ENCODE assay signal across 11 cellular contexts in the genomic region with DNA sequence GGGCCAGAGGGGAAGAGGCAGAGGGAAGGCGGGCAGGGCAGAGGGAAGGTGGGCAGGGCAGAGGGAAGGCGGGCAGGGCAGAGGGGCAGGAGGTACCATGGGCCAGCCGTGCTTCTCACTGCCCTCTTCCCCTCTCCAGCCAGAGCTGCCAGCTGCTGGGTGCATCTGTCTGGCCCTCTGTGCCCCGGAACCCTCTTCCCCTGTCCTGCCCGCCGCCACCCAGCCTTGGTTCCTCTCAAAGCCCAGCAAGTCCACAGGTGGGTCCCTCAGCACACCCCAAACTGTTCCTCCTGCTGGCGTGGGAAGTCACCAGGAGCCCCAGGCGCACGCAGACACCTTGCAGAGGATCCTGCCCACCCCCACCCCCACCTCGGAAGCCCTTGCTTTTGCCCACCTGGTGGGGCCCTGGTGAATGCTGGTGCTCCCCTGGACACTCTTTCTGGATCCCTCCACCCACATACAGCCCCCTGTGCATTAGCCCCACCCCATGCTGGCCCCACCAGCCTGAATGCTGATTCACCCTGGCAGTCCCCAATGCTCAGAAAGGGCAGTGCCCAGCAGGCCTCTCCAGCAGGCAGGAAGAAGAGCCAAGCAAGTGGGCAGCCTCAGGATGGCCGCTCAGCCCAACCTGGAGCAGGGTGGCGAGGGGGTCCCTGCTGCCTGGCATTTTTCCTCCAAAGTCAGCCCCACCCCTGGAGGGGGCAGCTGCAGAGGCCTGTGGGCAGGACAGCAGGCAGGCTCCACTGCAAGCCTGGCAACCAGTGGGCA. TPM values are rescaled to one million over a fixed set of nuclear protein-coding genes. Genes with fewer than 3 reads are reported as not detected.
DNase-seq lines count a peak whose midpoint lies in the region; ATAC-seq, FAIRE-seq and TF ChIP-seq lines count a peak whose summit lies in the region.
"Had no signal": no experiment of that assay in that cellular context is flagged by ENCODE, and none has a peak within 500 bp of the region (broad histone marks: within the 10 kb centered on the region; RNA-seq: fewer than 3 reads in every experiment).

No MANE protein-coding gene starts in this region.

- peaks cover 2% of the 10 kb centered on the region for H3K27me3 Mint-ChIP-seq in IgD-negative memory B cell
- H3K27me3 Mint-ChIP-seq: activated naive CD8-positive, alpha-beta T cell treated with anti-CD3 and anti-CD28 coated beads, Interleukin-2, amount 50 U/mL, for 24 hours had no signal

- POLR2A ChIA-PET in HepG2 (lab: Yijun Ruan, JAX) = no interaction called here

- H3K79me2 ChIP-seq in HepG2 (ENCODE audit: insufficient read depth, low read length) = no peaks in the 10 kb centered on the region

- H3K9me3 ChIP-seq in adipocyte (ENCODE audit: control insufficient read depth, low read length) = no peaks in the 10 kb centered on the region
- no peaks in the 10 kb centered on the region for H3K9me3 ChIP-seq in HepG2 (ENCODE audit: low read length)
- H3K9me3 ChIP-seq in small intestine (ENCODE audit: control insufficient read depth, low read depth) = no peaks in the 10 kb centered on the region

- H3K4me3 ChIP-seq in adipocyte (ENCODE audit: low read length) = peak overlapping the region; percentile 71
- peak overlapping the region in 1 of 3 experiments; percentile 75; a peak in 1 of 6 replicates for H3K4me3 ChIP-seq in HepG2 (replicated peaks in 1 of 3; ENCODE audit: insufficient read depth in 1 of 3, low read depth in 2 of 3, low read length in 3 of 3)
- no peak overlapping the region for H3K4me3 ChIP-seq in small intestine (ENCODE audit: low read depth in 1 of 2, low read length in 2 of 2)

- no peak for TF ChIP-seq RAD21 in HepG2 (CRISPR knock-in tag; IDR thresholded peaks at IDR 0.05)

- H3K36me3 Mint-ChIP-seq in IgD-negative memory B cell = no peaks in the 10 kb centered on the region

- no peak for ATAC-seq in HepG2
- no peak for ATAC-seq in HG02798 (IDR thresholded peaks at IDR 0.05; ENCODE audit: poor library complexity, unreplicated experiment)
- ATAC-seq: activated naive CD8-positive, alpha-beta T cell treated with anti-CD3 and anti-CD28 coated beads, Interleukin-2, amount 50 U/mL, for 24 hours had no signal

- in situ Hi-C loops in HepG2 (cut with HindIII; ENCODE audit: extremely low pct_ligation_motif_present, low pct_unique_long_range_greater_than_20kb) = no loop called here

- peak overlapping the region; percentile 82 for H3K9ac ChIP-seq in adipocyte (ENCODE audit: low read length)
- peak overlapping the region; percentile 75; the same call in 1 of the 2 replicates for H3K9ac ChIP-seq in HepG2 (ENCODE audit: insufficient read depth, low read depth, low read length)

- no peak for TF ChIP-seq CTCF in HepG2 (CRISPR knock-in tag; IDR thresholded peaks at IDR 0.05)

- no TSS peak for BruUV-seq in HepG2 (replicated peaks; lab: Mats Ljungman, UMichigan)

- CTCF ChIA-PET in HepG2 (lab: Yijun Ruan, JAX; ENCODE audit: low intra/inter-chr PET ratio, low total read pairs) = no interaction called here

- H3K4me3 Mint-ChIP-seq in IgD-negative memory B cell = peak overlapping the region; percentile 59 to 83 (median 70)
- H3K4me3 Mint-ChIP-seq: activated naive CD8-positive, alpha-beta T cell treated with anti-CD3 and anti-CD28 coated beads, Interleukin-2, amount 50 U/mL, for 24 hours had no signal

- no peak overlapping the region for H2AFZ ChIP-seq in HepG2 (ENCODE audit: low read length)

- FAIRE-seq in HepG2 (lab: Jason Lieb, UNC) = no peak
- FAIRE-seq in small intestine (lab: Jason Lieb, UNC) = no peak
- no peak for FAIRE-seq in frontal cortex (lab: Jason Lieb, UNC)
- FAIRE-seq: G401.6 had no signal

- WGBS in HepG2 (ENCODE audit: low lambda C conversion rate) = 48% methylated on average over 7 of the region's 12 CpGs
- 64 to 76% (median 71%) methylated on average over 9 to 12 of the region's 12 CpGs for WGBS in small intestine, 3 donors

- intact Hi-C loops in HepG2 (cut with micrococcal nuclease; ENCODE audit: unreplicated experiment) = no loop called here

- H3K4me2 ChIP-seq in HepG2 (ENCODE audit: low read depth, low read length) = peak overlapping the region; percentile 82; the same call in 1 of the 2 replicates

- H3K27ac ChIP-seq in HepG2 (ENCODE audit: extremely low read length, insufficient read depth, low read length) = no peak overlapping the region
- H3K27ac ChIP-seq in small intestine (ENCODE audit: low read depth in 1 of 2, low read length in 1 of 2) = peak overlapping the region; percentile 81 to 88

- TF ChIP-seq POLR2A in HepG2 (IDR thresholded peaks at IDR 0.05; ENCODE audit: insufficient read depth in 1 of 2, low read depth in 2 of 2, low read length in 2 of 2) = no peak

- peaks cover 0 to 5% (median 0%) of the 10 kb centered on the region in 3 donors for H3K9me3 Mint-ChIP-seq in IgD-negative memory B cell

- TF ChIP-seq EP300 in HepG2 (IDR thresholded peaks at IDR 0.05; ENCODE audit: low read depth in 2 of 2, low read length in 2 of 2) = no peak
- TF ChIP-seq EP300 in HepG2 (CRISPR knock-in tag; IDR thresholded peaks at IDR 0.05; ENCODE audit: borderline replicate concordance) = no peak

- H3K4me1 ChIP-seq in adipocyte (ENCODE audit: control insufficient read depth, insufficient read depth, low read length) (peaks cover 22% of the 10 kb centered on the region), HepG2 (ENCODE audit: insufficient read depth, low read length) (peaks cover 52% of the 10 kb centered on the region), small intestine (ENCODE audit: control insufficient read depth in 2 of 2, insufficient read depth in 1 of 2, low read depth in 1 of 2, low read length in 1 of 2) (peaks cover 5 to 6% of the 10 kb centered on the region in 2 donors)

- H3K4me1 Mint-ChIP-seq in IgD-negative memory B cell = peaks cover 8 to 30% (median 17%) of the 10 kb centered on the region in 3 donors

- H3K27me3 ChIP-seq in adipocyte (replicated peaks; ENCODE audit: control insufficient read depth, insufficient read depth, low read length) = no peaks in the 10 kb centered on the region
- peaks cover 8 to 28% of the 10 kb centered on the region in 2 experiments; a peak in 3 of 5 replicates for H3K27me3 ChIP-seq in HepG2 (ENCODE audit: control insufficient read depth in 1 of 2, insufficient read depth in 2 of 2, low read length in 2 of 2)
- no peaks in the 10 kb centered on the region for H3K27me3 ChIP-seq in small intestine (ENCODE audit: control insufficient read depth in 2 of 2, insufficient read depth in 2 of 2, low read length in 2 of 2)

- H4K20me1 ChIP-seq in HepG2 (ENCODE audit: insufficient read depth, low read length) = no peaks in the 10 kb centered on the region

- DNase-seq in adipocyte (ENCODE audit: low read depth) = no peak
- DNase-seq in HepG2 (ENCODE audit: low spot score) = no peak
- no peak for DNase-seq in small intestine
- DNase-seq in frontal cortex (ENCODE audit: low spot score in 2 of 2) = no peak
- DNase-seq in H4 (ENCODE audit: low spot score) = no peak
- no peak for DNase-seq in T-helper 9 cell
- DNase-seq: activated naive CD8-positive, alpha-beta T cell treated with anti-CD3 and anti-CD28 coated beads, Interleukin-2, amount 50 U/mL, for 24 hours; NCI-H1436 had no signal

- peak overlapping the region; percentile 73 to 84 (median 78) for H3K27ac Mint-ChIP-seq in IgD-negative memory B cell
- H3K27ac Mint-ChIP-seq: activated naive CD8-positive, alpha-beta T cell treated with anti-CD3 and anti-CD28 coated beads, Interleukin-2, amount 50 U/mL, for 24 hours had no signal

- H3K36me3 ChIP-seq in adipocyte (ENCODE audit: control insufficient read depth, insufficient read depth, low read length, severe bottlenecking) (no peaks in the 10 kb centered on the region), HepG2 (replicated peaks in 1 of 2; ENCODE audit: control insufficient read depth in 1 of 2, insufficient read depth in 2 of 2, low read length in 2 of 2) (no peaks in the 10 kb centered on the region; a peak in 1 of 5 replicates), small intestine (ENCODE audit: control insufficient read depth in 2 of 2, insufficient read depth in 2 of 2, low read length in 2 of 2) (no peaks in the 10 kb centered on the region)

TF ChIP-seq in HepG2, 621 proteins besides CTCF, POLR2A, EP300 and RAD21 (continues in another document):
- TF ChIP-seq ZNF333 (CRISPR knock-in tag; IDR thresholded peaks at IDR 0.05; ENCODE audit: borderline replicate concordance) (0 out of 2 replicates have a peak, but pooled peaks have one; percentile 10), DPF2 (CRISPR knock-in tag; IDR thresholded peaks at IDR 0.05; ENCODE audit: borderline replicate concordance, low read depth) (no peak), MEIS1 (CRISPR knock-in tag; IDR thresholded peaks at IDR 0.05; ENCODE audit: borderline replicate concordance) (no peak), HNRNPL (IDR thresholded peaks at IDR 0.05; ENCODE audit: low read depth, low read length) (peak; percentile 85; the same call in 1 of the 2 replicates), AGO1 (IDR thresholded peaks at IDR 0.05; ENCODE audit: low read depth, low read length, poor library complexity, severe bottlenecking) (no peak)

RNA-seq across cellular contexts. Expression of a gene that starts 1.9 kb away (rescaled TPM):
- polyA plus RNA-seq in IgD-negative memory B cell (9.0 TPM), HepG2 (2011; rRNA removed) (2.3 and 3.7 TPM in 2 replicates), small intestine (10 to 100 TPM in 1 of 3 donors, 1 to 10 TPM in 2; 7.0 to 14.7 (median 9.2) TPM)
- total RNA-seq in HepG2 (2016; rRNA removed; fragmentation: Illumina TruSeq; extraction: Trizol) (3.5 and 4.7 TPM in 2 replicates), frontal cortex (9.4 TPM)
- 1.3 and 1.8 TPM in 2 replicates for total RNA-seq in HepG2 (2016; cell fraction: cytosol; rRNA removed; fragmentation: Illumina TruSeq; extraction: Trizol; ENCODE audit: low read depth)
- 3.2 and 5.1 TPM in 2 replicates for total RNA-seq in HepG2 (2016; cell fraction: insoluble cytoplasmic fraction; rRNA removed; fragmentation: Illumina TruSeq; extraction: Trizol)
- 3.2 and 3.7 TPM in 2 replicates for total RNA-seq in HepG2 (2016; cell fraction: membrane; rRNA removed; fragmentation: Illumina TruSeq; extraction: Trizol)
- 2.9 and 3.1 TPM in 2 replicates for total RNA-seq in HepG2 (2016; cell fraction: nucleus; rRNA removed; fragmentation: Illumina TruSeq; extraction: Trizol)
- 3.1 and 4.4 TPM in 2 replicates for polyA plus RNA-seq in HepG2 (2011; cell fraction: cytosol; rRNA removed)
- 12.7 and 14.5 TPM in 2 replicates for polyA plus RNA-seq in HepG2 (2011; cell fraction: nucleus; rRNA removed)
- 2.3 and 4.1 TPM in 2 replicates for polyA plus RNA-seq in HepG2 (2012)
- 1.2 and 1.3 TPM in 2 replicates for polyA plus RNA-seq in HepG2 (2016; cell fraction: cytosol; fragmentation: Illumina TruSeq; extraction: Trizol; ENCODE audit: low read depth)
- polyA plus RNA-seq in HepG2 (2016; cell fraction: insoluble cytoplasmic fraction; fragmentation: Illumina TruSeq; extraction: Trizol; ENCODE audit: low read depth) = 2.8 and 3.2 TPM in 2 replicates
- 2.2 and 2.3 TPM in 2 replicates for polyA plus RNA-seq in HepG2 (2016; cell fraction: membrane; fragmentation: Illumina TruSeq; extraction: Trizol; ENCODE audit: low read depth)
- polyA plus RNA-seq in HepG2 (2016; cell fraction: nucleus; fragmentation: Illumina TruSeq; extraction: Trizol; ENCODE audit: insufficient read depth, low read depth) = 5.4 and 5.6 TPM in 2 replicates
- 3.9 and 6.3 TPM in 2 replicates for polyA minus RNA-seq in HepG2 (2011; rRNA and poly(A)+ RNA removed; ENCODE audit: low replicate concordance)
- 4.8 and 5.9 TPM in 2 replicates for polyA minus RNA-seq in HepG2 (2011; cell fraction: cytosol; rRNA and poly(A)+ RNA removed)
- 2.7 and 3.5 TPM in 2 replicates for polyA minus RNA-seq in HepG2 (2011; cell fraction: nucleus; rRNA and poly(A)+ RNA removed)
- 2.2 and 6.2 TPM in 2 replicates for total RNA-seq in H4 (2014; rRNA removed; shearing (Covaris generic))
